In the genomic region with DNA sequence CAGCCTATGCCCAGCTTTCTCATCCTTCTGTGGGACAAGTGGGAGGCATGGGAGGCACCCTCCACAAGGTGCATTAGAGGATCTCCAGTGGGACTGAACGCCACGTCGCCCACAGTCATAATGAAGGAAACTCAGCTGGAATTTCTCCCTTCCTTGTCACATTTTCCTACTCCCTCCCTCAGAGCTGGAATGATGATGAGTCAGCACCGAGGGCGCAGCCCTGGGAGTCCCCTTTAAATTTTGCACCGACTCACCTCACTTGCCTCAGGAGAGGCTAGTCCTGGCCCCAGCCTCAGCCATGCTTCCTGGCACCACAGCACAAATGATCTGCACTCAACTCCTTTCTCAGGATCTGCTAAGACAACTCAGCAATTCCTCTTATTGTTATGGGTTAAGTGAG, we compare ENCODE assay signal across 1 cellular context.
TF ChIP-seq lines count a peak whose summit lies in the region.

No MANE protein-coding gene starts in this region.

TF ChIP-seq in HepG2, 621 proteins besides CTCF, POLR2A, EP300 and RAD21:
- TF ChIP-seq, protein P1, sequence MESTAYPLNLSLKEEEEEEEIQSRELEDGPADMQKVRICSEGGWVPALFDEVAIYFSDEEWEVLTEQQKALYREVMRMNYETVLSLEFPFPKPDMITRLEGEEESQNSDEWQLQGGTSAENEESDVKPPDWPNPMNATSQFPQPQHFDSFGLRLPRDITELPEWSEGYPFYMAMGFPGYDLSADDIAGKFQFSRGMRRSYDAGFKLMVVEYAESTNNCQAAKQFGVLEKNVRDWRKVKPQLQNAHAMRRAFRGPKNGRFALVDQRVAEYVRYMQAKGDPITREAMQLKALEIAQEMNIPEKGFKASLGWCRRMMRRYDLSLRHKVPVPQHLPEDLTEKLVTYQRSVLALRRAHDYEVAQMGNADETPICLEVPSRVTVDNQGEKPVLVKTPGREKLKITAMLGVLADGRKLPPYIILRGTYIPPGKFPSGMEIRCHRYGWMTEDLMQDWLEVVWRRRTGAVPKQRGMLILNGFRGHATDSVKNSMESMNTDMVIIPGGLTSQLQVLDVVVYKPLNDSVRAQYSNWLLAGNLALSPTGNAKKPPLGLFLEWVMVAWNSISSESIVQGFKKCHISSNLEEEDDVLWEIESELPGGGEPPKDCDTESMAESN (CRISPR knock-in tag; conservative IDR thresholded peaks at IDR 0.05) = no peak
- TF ChIP-seq WIZ (CRISPR knock-in tag; IDR thresholded peaks at IDR 0.05) = no peak
- peak; percentile 31 to 79; a peak in 3 of 4 replicates for TF ChIP-seq MAFK (conservative IDR thresholded peaks at IDR 0.05 in 1 of 2, IDR thresholded peaks at IDR 0.05 in 1 of 2; ENCODE audit: low read length in 2 of 2)
- TF ChIP-seq MAFF (IDR thresholded peaks at IDR 0.05; ENCODE audit: low read depth, low read length) = peak; percentile 55
